In the genomic region with DNA sequence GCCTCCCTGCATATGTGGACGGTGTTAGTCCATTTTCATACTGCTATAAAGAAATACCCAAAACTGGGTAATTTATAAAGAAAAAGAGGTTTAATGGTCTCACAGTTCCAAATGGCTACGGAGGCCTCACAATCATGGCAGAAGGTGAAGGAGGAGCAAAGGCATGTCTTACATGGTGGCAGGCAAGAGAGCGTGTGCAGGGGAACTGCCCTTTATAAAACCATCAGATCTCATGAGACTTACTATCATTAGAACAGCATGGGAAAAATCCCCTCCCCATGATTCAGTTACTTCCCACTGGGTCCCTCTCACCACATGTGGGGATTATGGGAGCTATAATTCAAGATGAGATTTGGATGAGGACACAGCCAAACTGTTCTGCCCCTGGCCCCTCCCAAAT, we compare ENCODE assay signal across 8 cellular contexts. TPM values are rescaled to one million over a fixed set of nuclear protein-coding genes. Genes with fewer than 3 reads are reported as not detected.
DNase-seq lines count a peak whose midpoint lies in the region; ATAC-seq, FAIRE-seq and TF ChIP-seq lines count a peak whose summit lies in the region.
"Not testable (repeated sequence)": the region's sequence is repeated elsewhere in the genome, so short reads cannot be mapped to it uniquely, and the experiment has no call there.

No MANE protein-coding gene starts in this region.

- CTCF ChIA-PET in CD8-positive, alpha-beta T cell (lab: Charles Lee) = interaction anchor here (1.4 kb wide), 1 partner anchor 12 kb away, joined by 3 read pairs; no protein-coding TSS in a partner anchor
- CTCF ChIA-PET in H1 (lab: Charles Lee; ENCODE audit: partially characterized antibody) = not testable (repeated sequence)

- not testable (repeated sequence) for H3K23ac ChIP-seq in H1 (ENCODE audit: insufficient read length)

- peak overlapping the region; percentile 99 for H3K27ac Mint-ChIP-seq in CD8-positive, alpha-beta T cell
- peak overlapping the region; percentile 98 for H3K27ac Mint-ChIP-seq in activated naive CD8-positive, alpha-beta T cell treated with anti-CD3 and anti-CD28 coated beads, Interleukin-2, amount 10 ng/mL, durations not matched to agents 7 days and 5 days
- H3K27ac Mint-ChIP-seq in progenitor cell of endocrine pancreas = peak overlapping the region; percentile 98

- H3K27ac ChIP-seq in CD8-positive, alpha-beta T cell (ENCODE audit: low read depth, low read length) = peak overlapping the region; percentile 82
- not testable (repeated sequence) for H3K27ac ChIP-seq in KMS-11; H1 (ENCODE audit: low read depth, low read length); upper lobe of right lung
- H3K27ac ChIP-seq in VCaP (peak overlapping the region; percentile 96), lower lobe of right lung (peak overlapping the region; percentile 88)

- TF ChIP-seq EP300 in H1 (IDR thresholded peaks at IDR 0.05; ENCODE audit: borderline replicate concordance in 1 of 2, low read depth in 2 of 2, low read length in 2 of 2) = not testable (repeated sequence)

- TF ChIP-seq CTCF in CD8-positive, alpha-beta T cell (IDR thresholded peaks at IDR 0.05); KMS-11 (conservative IDR thresholded peaks at IDR 0.05; ENCODE audit: low read depth, low read length); VCaP (conservative IDR thresholded peaks at IDR 0.05); H1 (IDR thresholded peaks at IDR 0.05; ENCODE audit: control extremely low read depth in 1 of 3, insufficient read depth in 1 of 3, low read depth in 1 of 3, low read length in 3 of 3); lower lobe of right lung (IDR thresholded peaks at IDR 0.05); progenitor cell of endocrine pancreas (IDR thresholded peaks at IDR 0.05; ENCODE audit: unreplicated experiment); upper lobe of right lung (IDR thresholded peaks at IDR 0.05): not testable (repeated sequence)

- not testable (repeated sequence) for H4K5ac ChIP-seq in H1 (ENCODE audit: insufficient read length, low read depth, low read length)

- H3K4ac ChIP-seq in H1 (replicated peaks; ENCODE audit: insufficient read length, low read depth, low read length) = not testable (repeated sequence)

- H3K4me1 ChIP-seq in CD8-positive, alpha-beta T cell (ENCODE audit: insufficient read depth, low read length) = peaks cover 19% of the 10 kb centered on the region
- not testable (repeated sequence) for H3K4me1 ChIP-seq in KMS-11 (ENCODE audit: low read depth, poor library complexity, severe bottlenecking); H1 (replicated peaks in 1 of 4; ENCODE audit: control insufficient read depth in 3 of 4, insufficient read depth in 4 of 4, low read length in 3 of 4)
- H3K4me1 ChIP-seq in lower lobe of right lung = peaks cover 25% of the 10 kb centered on the region
- peaks cover 16% of the 10 kb centered on the region for H3K4me1 ChIP-seq in upper lobe of right lung

- not testable (repeated sequence) for H3K9me3 Mint-ChIP-seq in CD8-positive, alpha-beta T cell; activated naive CD8-positive, alpha-beta T cell treated with anti-CD3 and anti-CD28 coated beads, Interleukin-2, amount 10 ng/mL, durations not matched to agents 7 days and 5 days; progenitor cell of endocrine pancreas (ENCODE audit: low read depth)

- peak overlapping the region; percentile 81 for H2AFZ ChIP-seq in KMS-11 (ENCODE audit: low read depth)
- H2AFZ ChIP-seq in H1 (ENCODE audit: low read length) = not testable (repeated sequence)

- H3K79me2 ChIP-seq in KMS-11 (ENCODE audit: insufficient read depth, low read depth) = not testable (repeated sequence)
- peaks cover 0 to 22% of the 10 kb centered on the region in 2 experiments; a peak in 3 of 4 replicates for H3K79me2 ChIP-seq in H1 (ENCODE audit: control insufficient read depth in 1 of 2, insufficient read depth in 2 of 2, low read length in 2 of 2)

- not testable (repeated sequence) for H2AK5ac ChIP-seq in H1 (ENCODE audit: low read depth, low read length)

- H3K9ac ChIP-seq in KMS-11; H1 (replicated peaks in 1 of 4; ENCODE audit: extremely low read depth in 1 of 4, low read depth in 3 of 4, low read length in 3 of 4): not testable (repeated sequence)

- not testable (repeated sequence) for H3K27me3 Mint-ChIP-seq in CD8-positive, alpha-beta T cell (ENCODE audit: low read depth); activated naive CD8-positive, alpha-beta T cell treated with anti-CD3 and anti-CD28 coated beads, Interleukin-2, amount 10 ng/mL, durations not matched to agents 7 days and 5 days; progenitor cell of endocrine pancreas

- not testable (repeated sequence) for H2BK5ac ChIP-seq in H1 (ENCODE audit: low read depth, low read length)

- intact Hi-C loops in CD8-positive, alpha-beta T cell (cut with DNase I, micrococcal nuclease) = loop anchor here (2.0 to 5.0 kb wide), 6 partner anchors 258 to 951 kb away; a partner anchor contains a TSS
- intact Hi-C loops in lower lobe of right lung (cut with DNase I); upper lobe of right lung (cut with DNase I): not testable (repeated sequence)

- ATAC-seq in CD8-positive, alpha-beta T cell; activated naive CD8-positive, alpha-beta T cell treated with anti-CD3 and anti-CD28 coated beads, Interleukin-2, amount 10 ng/mL, durations not matched to agents 7 days and 5 days (ENCODE audit: low read depth); lower lobe of right lung; upper lobe of right lung: not testable (repeated sequence)

- H2BK120ac ChIP-seq in H1 (replicated peaks; ENCODE audit: low read depth, low read length) = not testable (repeated sequence)

- H3K4me2 ChIP-seq in KMS-11 (peak overlapping the region; percentile 54), H1 (ENCODE audit: insufficient read depth in 1 of 2, low read depth in 2 of 2, low read length in 2 of 2) (peak overlapping the region; percentile 77 to 96)

- not testable (repeated sequence) for H3K14ac ChIP-seq in H1 (ENCODE audit: insufficient read length)

- H2BK15ac ChIP-seq in H1 (ENCODE audit: low read length) = not testable (repeated sequence)

- H3K36me3 ChIP-seq in CD8-positive, alpha-beta T cell (ENCODE audit: insufficient read depth, low read length) = peaks cover 10% of the 10 kb centered on the region
- H3K36me3 ChIP-seq in KMS-11 (ENCODE audit: insufficient read depth) = not testable (repeated sequence)
- H3K36me3 ChIP-seq in H1 (ENCODE audit: control insufficient read depth in 2 of 4, insufficient read depth in 4 of 4, low read length in 3 of 4) = peaks cover 7 to 24% (median 10%) of the 10 kb centered on the region in 4 experiments
- H3K36me3 ChIP-seq in lower lobe of right lung = peaks cover 16% of the 10 kb centered on the region
- H3K36me3 ChIP-seq in upper lobe of right lung = peaks cover 19% of the 10 kb centered on the region

- not testable (repeated sequence) for H3K9me3 ChIP-seq in CD8-positive, alpha-beta T cell (ENCODE audit: low read length); H1 (ENCODE audit: insufficient read depth in 2 of 2, low read depth in 1 of 2, low read length in 1 of 2); lower lobe of right lung; upper lobe of right lung

- H4K8ac ChIP-seq in H1 (ENCODE audit: extremely low read depth, insufficient read depth, low read length) = not testable (repeated sequence)

- not testable (repeated sequence) for H4K91ac ChIP-seq in H1 (replicated peaks; ENCODE audit: insufficient read length, low read length)

- H3K4me3 ChIP-seq in CD8-positive, alpha-beta T cell (ENCODE audit: low read depth, low read length); KMS-11 (IDR thresholded peaks at IDR 0.05; ENCODE audit: insufficient read depth, low read depth, low read length): not testable (repeated sequence)
- H3K4me3 ChIP-seq in H1 (ENCODE audit: extremely low read depth in 1 of 4, insufficient read depth in 2 of 4, low read depth in 3 of 4, low read length in 4 of 4) = peak overlapping the region; percentile 84 to 99 (median 89); a peak in 7 of 8 replicates
- H3K4me3 ChIP-seq in lower lobe of right lung = peak overlapping the region; percentile 74
- H3K4me3 ChIP-seq in upper lobe of right lung = peak overlapping the region; percentile 74

- not testable (repeated sequence) for TF ChIP-seq POLR2A in H1 (IDR thresholded peaks at IDR 0.05; ENCODE audit: control extremely low read depth in 1 of 2, low read depth in 2 of 2, low read length in 2 of 2)

- H3K56ac ChIP-seq in H1 (replicated peaks; ENCODE audit: insufficient read length, low read depth, low read length) = not testable (repeated sequence)

- WGBS in H1 (ENCODE audit: extremely low coverage in 1 of 2, insufficient coverage in 1 of 2, insufficient read length in 1 of 2, insufficient replicate concordance in 2 of 2, low coverage in 1 of 2, low lambda C conversion rate in 2 of 2, missing lambda C conversion rate in 1 of 2), 2 experiments = 90% methylated on average over 3 of the region's 3 CpGs; no CpG with 5 or more reads in 1 of the 2 experiments

- H2BK12ac ChIP-seq in H1 (ENCODE audit: low read depth, low read length) = not testable (repeated sequence)

- not testable (repeated sequence) for TF ChIP-seq RAD21 in H1 (IDR thresholded peaks at IDR 0.05 in 1 of 2, conservative IDR thresholded peaks at IDR 0.05 in 1 of 2; ENCODE audit: low read depth in 2 of 2, low read length in 2 of 2)

- not testable (repeated sequence) for H3K79me1 ChIP-seq in H1 (ENCODE audit: low read depth, low read length)

- peaks cover 47% of the 10 kb centered on the region for H3K4me1 Mint-ChIP-seq in CD8-positive, alpha-beta T cell (ENCODE audit: low read depth)
- H3K4me1 Mint-ChIP-seq in activated naive CD8-positive, alpha-beta T cell treated with anti-CD3 and anti-CD28 coated beads, Interleukin-2, amount 10 ng/mL, durations not matched to agents 7 days and 5 days = peaks cover 21% of the 10 kb centered on the region
- peaks cover 38% of the 10 kb centered on the region for H3K4me1 Mint-ChIP-seq in progenitor cell of endocrine pancreas (ENCODE audit: low read depth)

- POLR2A ChIA-PET in CD8-positive, alpha-beta T cell (lab: Charles Lee); activated naive CD8-positive, alpha-beta T cell treated with anti-CD3 and anti-CD28 coated beads, Interleukin-2, amount 10 ng/mL, durations not matched to agents 7 days and 5 days (lab: Charles Lee); H1 (lab: Charles Lee; ENCODE audit: partially characterized antibody): not testable (repeated sequence)

- H3K27me3 ChIP-seq in CD8-positive, alpha-beta T cell (ENCODE audit: insufficient read depth, low read length); KMS-11 (ENCODE audit: insufficient read depth, low read depth); H1 (replicated peaks in 1 of 4; ENCODE audit: control insufficient read depth in 3 of 4, extremely low read depth in 1 of 4, insufficient read depth in 3 of 4, low read length in 3 of 4); lower lobe of right lung (ENCODE audit: low read depth); upper lobe of right lung: not testable (repeated sequence)

- H3K18ac ChIP-seq in H1 (ENCODE audit: extremely low read depth, low read length) = not testable (repeated sequence)

- H3K36me3 Mint-ChIP-seq in CD8-positive, alpha-beta T cell = peaks cover 53% of the 10 kb centered on the region
- H3K36me3 Mint-ChIP-seq in activated naive CD8-positive, alpha-beta T cell treated with anti-CD3 and anti-CD28 coated beads, Interleukin-2, amount 10 ng/mL, durations not matched to agents 7 days and 5 days = peaks cover 17% of the 10 kb centered on the region
- peaks cover 27% of the 10 kb centered on the region for H3K36me3 Mint-ChIP-seq in progenitor cell of endocrine pancreas (ENCODE audit: insufficient read depth)

- H3K23me2 ChIP-seq in H1 (ENCODE audit: low read depth, low read length) = not testable (repeated sequence)

- not testable (repeated sequence) for DNase-seq in CD8-positive, alpha-beta T cell; activated naive CD8-positive, alpha-beta T cell treated with anti-CD3 and anti-CD28 coated beads, Interleukin-2, amount 10 ng/mL, durations not matched to agents 7 days and 5 days; H1 (ENCODE audit: low read depth in 1 of 2, low spot score in 2 of 2); lower lobe of right lung; progenitor cell of endocrine pancreas (ENCODE audit: low spot score, unreplicated experiment); upper lobe of right lung

- H4K20me1 ChIP-seq in KMS-11 (ENCODE audit: insufficient read depth); H1 (replicated peaks in 1 of 2; ENCODE audit: control insufficient read depth in 1 of 2, insufficient read depth in 2 of 2, low read length in 2 of 2): not testable (repeated sequence)

- not testable (repeated sequence) for H2BK20ac ChIP-seq in H1 (ENCODE audit: low read length)

- not testable (repeated sequence) for FAIRE-seq in H1 (lab: Jason Lieb, UNC)

- H3K4me3 Mint-ChIP-seq in CD8-positive, alpha-beta T cell = peak overlapping the region; percentile 39
- H3K4me3 Mint-ChIP-seq in activated naive CD8-positive, alpha-beta T cell treated with anti-CD3 and anti-CD28 coated beads, Interleukin-2, amount 10 ng/mL, durations not matched to agents 7 days and 5 days = peak overlapping the region; percentile 88
- peak overlapping the region; percentile 99 for H3K4me3 Mint-ChIP-seq in progenitor cell of endocrine pancreas (ENCODE audit: low read depth)

RNA-seq across cellular contexts. Expression of a gene that starts 1.3 kb away (rescaled TPM):
- total RNA-seq in CD8-positive, alpha-beta T cell = 10 to 100 TPM in 1 of 2 experiments, 1 to 10 TPM in 1; 9.1 to 11.3 TPM
- total RNA-seq in activated naive CD8-positive, alpha-beta T cell treated with anti-CD3 and anti-CD28 coated beads, Interleukin-2, amount 10 ng/mL, durations not matched to agents 7 days and 5 days = 1 to 10 TPM; 8.3 to 9.6 TPM
- total RNA-seq in H1 (2021; fragmentation: NEBNext Ultra II Directional; extraction: Animal tissue kit (Norgen Biotek cat#: 25700)) = 21.8 and 22.0 TPM in 2 replicates
- polyA plus RNA-seq in H1 (2011; rRNA removed) = 30.1 and 36.7 TPM in 2 replicates
- polyA plus RNA-seq in H1 (2011; cell fraction: cytosol; rRNA removed) = 32.2 TPM
- 35.5 TPM for polyA plus RNA-seq in H1 (2011; cell fraction: nucleus; rRNA removed)
- 24.2 to 27.6 TPM (median 26.3 TPM) in 4 replicates for polyA plus RNA-seq in H1 (2012, experiment 1 of 2)
- 14.0 TPM for polyA plus RNA-seq in H1 (2012, experiment 2 of 2)
- 30.7 TPM for polyA plus RNA-seq in H1 (2013, experiment 1 of 2)
- polyA plus RNA-seq in H1 (2013, experiment 2 of 2) = 31.0 TPM
- 49.2 and 64.0 TPM in 2 replicates for polyA minus RNA-seq in H1 (2011; rRNA and poly(A)+ RNA removed)
- polyA minus RNA-seq in H1 (2011; cell fraction: cytosol; rRNA and poly(A)+ RNA removed) = 13.9 TPM
- 45.7 TPM for polyA minus RNA-seq in H1 (2011; cell fraction: nucleus; rRNA and poly(A)+ RNA removed)
- total RNA-seq in lower lobe of right lung = 24.2 TPM
- total RNA-seq in progenitor cell of endocrine pancreas = 26.9 and 28.9 TPM in 2 replicates
- 24.6 TPM for total RNA-seq in upper lobe of right lung

RNA-seq across cellular contexts. Expression of a gene that starts 1.4 kb away (rescaled TPM):
- 10 to 100 TPM; 30.1 to 33.4 TPM for total RNA-seq in CD8-positive, alpha-beta T cell
- 10 to 100 TPM; 24.9 to 29.5 TPM for total RNA-seq in activated naive CD8-positive, alpha-beta T cell treated with anti-CD3 and anti-CD28 coated beads, Interleukin-2, amount 10 ng/mL, durations not matched to agents 7 days and 5 days
- 45.7 and 46.0 TPM in 2 replicates for total RNA-seq in H1 (2021; fragmentation: NEBNext Ultra II Directional; extraction: Animal tissue kit (Norgen Biotek cat#: 25700))
- 24.2 and 38.2 TPM in 2 replicates for polyA plus RNA-seq in H1 (2011; rRNA removed)
- 46.0 TPM for polyA plus RNA-seq in H1 (2011; cell fraction: cytosol; rRNA removed)
- 43.4 TPM for polyA plus RNA-seq in H1 (2011; cell fraction: nucleus; rRNA removed)
- 44.7 to 54.3 TPM (median 49.9 TPM) in 4 replicates for polyA plus RNA-seq in H1 (2012, experiment 1 of 2)
- 4.8 TPM for polyA plus RNA-seq in H1 (2012, experiment 2 of 2)
- 27.5 TPM for polyA plus RNA-seq in H1 (2013, experiment 1 of 2)
- 27.2 TPM for polyA plus RNA-seq in H1 (2013, experiment 2 of 2)
- polyA minus RNA-seq in H1 (2011; rRNA and poly(A)+ RNA removed) = 90.6 and 99.2 TPM in 2 replicates
- polyA minus RNA-seq in H1 (2011; cell fraction: cytosol; rRNA and poly(A)+ RNA removed) = 40.8 TPM
- 83.5 TPM for polyA minus RNA-seq in H1 (2011; cell fraction: nucleus; rRNA and poly(A)+ RNA removed)
- total RNA-seq in lower lobe of right lung = 21.2 TPM
- total RNA-seq in progenitor cell of endocrine pancreas = 24.4 and 25.9 TPM in 2 replicates
- total RNA-seq in upper lobe of right lung = 15.2 TPM

Comparison
In these comparisons a context has a peak if more than half of its experiments do, and no peak if none do; other contexts are left out.
1. H3K4me3 Mint-ChIP-seq: peak in every context shown above with its lines; median percentile 99 in progenitor cell of endocrine pancreas; 88 in activated naive CD8-positive, alpha-beta T cell treated with anti-CD3 and anti-CD28 coated beads, Interleukin-2, amount 10 ng/mL, durations not matched to agents 7 days and 5 days; 39 in CD8-positive, alpha-beta T cell.